In genomic region chr3:124784686-124785382, GRCh38 we compare ENCODE assay signal across 13 cellular contexts. TPM values are rescaled to one million over a fixed set of nuclear protein-coding genes. Genes with fewer than 3 reads are reported as not detected.
DNase-seq lines count a peak whose midpoint lies in the region; ATAC-seq, FAIRE-seq and TF ChIP-seq lines count a peak whose summit lies in the region.
"Had no signal": no experiment of that assay in that cellular context is flagged by ENCODE, and none has a peak within 500 bp of the region (broad histone marks: within the 10 kb centered on the region; RNA-seq: fewer than 3 reads in every experiment).

No MANE protein-coding gene starts in this region.

- H3K27me3 Mint-ChIP-seq in dendritic cell treated with granulocyte-macrophage colony-stimulating factor and Interleukin-4, amounts not matched to agents 40 ng/mL and 50 ng/mL, for 4 days: peaks cover 26% of the 10 kb centered on the region
- H3K27me3 Mint-ChIP-seq in activated CD4-positive, alpha-beta memory T cell treated with anti-CD3 and anti-CD28 coated beads, Interleukin-2, amount 10 ng/mL, durations not matched to agents 7 days and 5 days: no peaks in the 10 kb centered on the region

- intact Hi-C loops in dendritic cell treated with granulocyte-macrophage colony-stimulating factor and Interleukin-4, amounts not matched to agents 40 ng/mL and 50 ng/mL, for 4 days (cut with micrococcal nuclease): no loop called here
- intact Hi-C loops in esophagus squamous epithelium (cut with DNase I) (loop anchor here (10.0 kb wide), 1 partner anchor 500 kb away; no protein-coding TSS in a partner anchor), left colon (cut with DNase I, micrococcal nuclease) (no loop called here)

- no peak for TF ChIP-seq POLR2A in esophagus squamous epithelium (IDR thresholded peaks at IDR 0.05)

- H3K27ac ChIP-seq in stomach smooth muscle (ENCODE audit: low read length): peak overlapping the region; percentile 18
- H3K27ac ChIP-seq in esophagus squamous epithelium: peak overlapping the region in 2 of 4 donors; percentile 10 to 78

- H3K4me1 ChIP-seq in stomach smooth muscle (ENCODE audit: control insufficient read depth, insufficient read depth, low read length): peaks cover 38% of the 10 kb centered on the region
- H3K4me1 ChIP-seq in esophagus squamous epithelium: peaks cover 25 to 84% (median 35%) of the 10 kb centered on the region in 3 donors

- H3K4me3 ChIP-seq in stomach smooth muscle (ENCODE audit: low read length in 2 of 2) (no peak overlapping the region), esophagus squamous epithelium (no peak overlapping the region)
- H3K4me3 ChIP-seq: MG63 had no signal

- POLR2A ChIA-PET in activated CD4-positive, alpha-beta memory T cell treated with anti-CD3 and anti-CD28 coated beads, Interleukin-2, amount 10 ng/mL, durations not matched to agents 7 days and 5 days (lab: Charles Lee): no interaction called here

- no peak for FAIRE-seq in D721Med (lab: Jason Lieb, UNC)

- no peaks in the 10 kb centered on the region for H3K9me3 ChIP-seq in stomach smooth muscle (ENCODE audit: control insufficient read depth in 2 of 2, low read length in 2 of 2)
- H3K9me3 ChIP-seq in esophagus squamous epithelium: no peaks in the 10 kb centered on the region
- H3K9me3 ChIP-seq: MG63 had no signal

- H3K27me3 ChIP-seq in stomach smooth muscle (ENCODE audit: control insufficient read depth in 1 of 2, insufficient read depth in 2 of 2, low read length in 2 of 2) (no peaks in the 10 kb centered on the region), esophagus squamous epithelium (no peaks in the 10 kb centered on the region)
- H3K27me3 ChIP-seq: MG63 had no signal

- no peak overlapping the region for H3K4me3 Mint-ChIP-seq in dendritic cell treated with granulocyte-macrophage colony-stimulating factor and Interleukin-4, amounts not matched to agents 40 ng/mL and 50 ng/mL, for 4 days
- H3K4me3 Mint-ChIP-seq in activated CD4-positive, alpha-beta memory T cell treated with anti-CD3 and anti-CD28 coated beads, Interleukin-2, amount 10 ng/mL, durations not matched to agents 7 days and 5 days: no peak overlapping the region
- H3K4me3 Mint-ChIP-seq: naive thymus-derived CD8-positive, alpha-beta T cell had no signal

- TF ChIP-seq CTCF in esophagus squamous epithelium (IDR thresholded peaks at IDR 0.05) (no peak), D721Med (IDR thresholded peaks at IDR 0.05; ENCODE audit: insufficient read depth, missing control alignments) (no peak)

- peaks cover 16% of the 10 kb centered on the region for H3K36me3 Mint-ChIP-seq in dendritic cell treated with granulocyte-macrophage colony-stimulating factor and Interleukin-4, amounts not matched to agents 40 ng/mL and 50 ng/mL, for 4 days (ENCODE audit: low read depth)
- H3K36me3 Mint-ChIP-seq in activated CD4-positive, alpha-beta memory T cell treated with anti-CD3 and anti-CD28 coated beads, Interleukin-2, amount 10 ng/mL, durations not matched to agents 7 days and 5 days (ENCODE audit: low read depth): no peaks in the 10 kb centered on the region
- H3K36me3 Mint-ChIP-seq: naive thymus-derived CD8-positive, alpha-beta T cell had no signal

- peak overlapping the region; percentile 6 for H3K27ac Mint-ChIP-seq in dendritic cell treated with granulocyte-macrophage colony-stimulating factor and Interleukin-4, amounts not matched to agents 40 ng/mL and 50 ng/mL, for 4 days
- no peak overlapping the region for H3K27ac Mint-ChIP-seq in activated CD4-positive, alpha-beta memory T cell treated with anti-CD3 and anti-CD28 coated beads, Interleukin-2, amount 10 ng/mL, durations not matched to agents 7 days and 5 days

- no peaks in the 10 kb centered on the region for H3K9me3 Mint-ChIP-seq in dendritic cell treated with granulocyte-macrophage colony-stimulating factor and Interleukin-4, amounts not matched to agents 40 ng/mL and 50 ng/mL, for 4 days
- H3K9me3 Mint-ChIP-seq in activated CD4-positive, alpha-beta memory T cell treated with anti-CD3 and anti-CD28 coated beads, Interleukin-2, amount 10 ng/mL, durations not matched to agents 7 days and 5 days: no peaks in the 10 kb centered on the region
- H3K9me3 Mint-ChIP-seq: naive thymus-derived CD8-positive, alpha-beta T cell had no signal

- peaks cover 49% of the 10 kb centered on the region for H3K4me1 Mint-ChIP-seq in dendritic cell treated with granulocyte-macrophage colony-stimulating factor and Interleukin-4, amounts not matched to agents 40 ng/mL and 50 ng/mL, for 4 days (ENCODE audit: low read depth)
- peaks cover 16% of the 10 kb centered on the region for H3K4me1 Mint-ChIP-seq in activated CD4-positive, alpha-beta memory T cell treated with anti-CD3 and anti-CD28 coated beads, Interleukin-2, amount 10 ng/mL, durations not matched to agents 7 days and 5 days

- DNase-seq in esophagus squamous epithelium (lab: John Stamatoyannopoulos, UW): no peak
- DNase-seq in activated CD4-positive, alpha-beta memory T cell treated with anti-CD3 and anti-CD28 coated beads, Interleukin-2, amount 10 ng/mL, durations not matched to agents 7 days and 5 days: no peak
- no peak for DNase-seq in left colon
- DNase-seq in D721Med (ENCODE audit: insufficient read length, low spot score): no peak
- DNase-seq: activated gamma-delta T cell treated with Interleukin-2 at 50 U/mL for 16 hours; dermis blood vessel endothelial cell; MG63; naive thymus-derived CD8-positive, alpha-beta T cell; stimulated activated CD4-positive, alpha-beta T cell treated with anti-CD3 and anti-CD28 coated beads, Interleukin-4, amount 100 ng/mL, for 4 hours had no signal

- ATAC-seq in GM18873 (IDR thresholded peaks at IDR 0.05; ENCODE audit: low FRiP score, unreplicated experiment) (peak; percentile 52), HG03097 (IDR thresholded peaks at IDR 0.05; ENCODE audit: low FRiP score, unreplicated experiment) (peak; percentile 62), left colon (no peak)
- ATAC-seq: naive thymus-derived CD8-positive, alpha-beta T cell had no signal

- H3K9ac ChIP-seq in stomach smooth muscle (ENCODE audit: low read length in 2 of 2): no peak overlapping the region

- H3K36me3 ChIP-seq in stomach smooth muscle (ENCODE audit: control insufficient read depth in 2 of 2, insufficient read depth in 2 of 2, low read length in 2 of 2): peaks cover 0 to 4% of the 10 kb centered on the region in 2 donors
- H3K36me3 ChIP-seq in esophagus squamous epithelium: peaks cover 0 to 26% (median 0%) of the 10 kb centered on the region in 3 donors
- H3K36me3 ChIP-seq: MG63 had no signal

- CTCF ChIA-PET in activated CD4-positive, alpha-beta memory T cell treated with anti-CD3 and anti-CD28 coated beads, Interleukin-2, amount 10 ng/mL, durations not matched to agents 7 days and 5 days (lab: Charles Lee): interaction anchor here (1.7 to 3.7 kb wide), 2 partner anchors 24 kb away, joined by 4 to 21 read pairs; no protein-coding TSS in a partner anchor

- 77 to 91% methylated on average over 10 to 14 of the region's 17 CpGs for WGBS in esophagus squamous epithelium, 2 donors

RNA-seq across cellular contexts. Expression of gene UMPS, which starts 54.6 kb away (rescaled TPM):
- total RNA-seq in esophagus squamous epithelium: 10 to 100 TPM; 11.6 to 33.5 (median 29.2) TPM
- 10 to 100 TPM; 23.3 to 26.3 TPM for total RNA-seq in activated CD4-positive, alpha-beta memory T cell treated with anti-CD3 and anti-CD28 coated beads, Interleukin-2, amount 10 ng/mL, durations not matched to agents 7 days and 5 days
- 10 to 100 TPM; 23.1 to 25.3 TPM for total RNA-seq in left colon
